Comparison of ENCODE assay signal across 9 cellular contexts in genomic region chr6:45930419-45931059, GRCh38.
A peak's percentile ranks its signal among the peaks of the same experiment; 100 is the strongest.
DNase-seq lines count a peak whose midpoint lies in the region; ATAC-seq, FAIRE-seq and TF ChIP-seq lines count a peak whose summit lies in the region.
"Had no signal": no experiment of that assay in that cellular context is flagged by ENCODE, and none has a peak within 500 bp of the region (broad histone marks: within the 10 kb centered on the region; RNA-seq: fewer than 3 reads in every experiment).

No MANE protein-coding gene starts in this region.

- ATAC-seq in GM21381 (IDR thresholded peaks at IDR 0.05; ENCODE audit: unreplicated experiment): no peak

- no peaks in the 10 kb centered on the region for H3K79me2 ChIP-seq in keratinocyte (ENCODE audit: control insufficient read depth, insufficient read depth, low read length)

- in situ Hi-C loops in T47D (cut with HindIII; ENCODE audit: low pct_unique_long_range_greater_than_20kb, low sequenced_read_pairs): no loop called here

- no peak overlapping the region for H2AFZ ChIP-seq in keratinocyte (ENCODE audit: control insufficient read depth, low read length)

- H3K9me3 ChIP-seq in keratinocyte (ENCODE audit: control insufficient read depth, low read depth, low read length): no peaks in the 10 kb centered on the region

- dilution Hi-C loops in keratinocyte (cut with MboI; ENCODE audit: extremely low pct_ligation_motif_present, low sequenced_read_pairs): no loop called here

- H3K27ac ChIP-seq in VCaP (no peak overlapping the region), keratinocyte (ENCODE audit: control insufficient read depth, insufficient read depth, low read length) (no peak overlapping the region)

- H3K4me1 ChIP-seq in keratinocyte (ENCODE audit: control insufficient read depth, extremely low read depth, insufficient read depth, low read length): no peaks in the 10 kb centered on the region

- TF ChIP-seq CTCF in VCaP (conservative IDR thresholded peaks at IDR 0.05) (peak; percentile 98), keratinocyte (optimal IDR thresholded peaks at IDR 0.05 in 1 of 3, IDR thresholded peaks at IDR 0.05 in 1 of 3, conservative IDR thresholded peaks at IDR 0.05 in 1 of 3; ENCODE audit: extremely low read depth in 1 of 3, insufficient read depth in 2 of 3, low read length in 3 of 3) (peak; percentile 94 to 99 (median 96))

- no peaks in the 10 kb centered on the region for H3K9me1 ChIP-seq in keratinocyte (ENCODE audit: control insufficient read depth, extremely low read depth, insufficient read depth, low read length)

- H4K20me1 ChIP-seq in keratinocyte (ENCODE audit: control insufficient read depth, extremely low read depth, insufficient read depth, low read length): no peaks in the 10 kb centered on the region

- no peaks in the 10 kb centered on the region for H3K36me3 ChIP-seq in keratinocyte (ENCODE audit: control insufficient read depth in 2 of 2, extremely low read depth in 1 of 2, insufficient read depth in 2 of 2, low read length in 2 of 2)

- no peak overlapping the region for H3K4me2 ChIP-seq in keratinocyte (ENCODE audit: control insufficient read depth, extremely low read depth, insufficient read depth, low read depth, low read length)

- H3K4me3 ChIP-seq in keratinocyte (ENCODE audit: control insufficient read depth in 2 of 3, extremely low read depth in 1 of 3, insufficient read depth in 2 of 3, low read depth in 1 of 3, low read length in 3 of 3): no peak overlapping the region

- no peaks in the 10 kb centered on the region for H3K27me3 ChIP-seq in keratinocyte (ENCODE audit: control insufficient read depth, extremely low read depth, insufficient read depth, low read length)

- peak; percentile 63 for FAIRE-seq in keratinocyte (lab: Jason Lieb, UNC)
- FAIRE-seq: A204.1 had no signal

- H3K9ac ChIP-seq in keratinocyte (ENCODE audit: control insufficient read depth, extremely low read depth, insufficient read depth, low read length): no peak overlapping the region

- peak; percentile 74 for DNase-seq in DMS 273 (lab: John Stamatoyannopoulos, UW; ENCODE audit: unreplicated experiment)
- no peak for DNase-seq in DMS 273 treated with DMSO at 0.1 percent for 48 hours (lab: John Stamatoyannopoulos, UW)
- peak; percentile 41 to 44 for DNase-seq in NCI-H1930 (lab: John Stamatoyannopoulos, UW)
- peak; percentile 60 to 72 for DNase-seq in T47D (ENCODE audit: low read depth in 1 of 2, low spot score in 1 of 2)
- DNase-seq in keratinocyte (ENCODE audit: low read depth, low spot score): no peak
- peak; percentile 65 for DNase-seq in stimulated activated CD4-positive, alpha-beta T cell treated with anti-CD3 and anti-CD28 coated beads, Interleukin-15, amount 100 ng/mL, for 24 hours

Comparison
In these comparisons a context has a peak if more than half of its experiments do, and no peak if none do; other contexts are left out.
1. DNase-seq: peak in DMS 273 (single experiment), NCI-H1930 (2 of 2), T47D (2 of 2) and stimulated activated CD4-positive, alpha-beta T cell treated with anti-CD3 and anti-CD28 coated beads, Interleukin-15, amount 100 ng/mL, for 24 hours (single experiment); none in DMS 273 treated with DMSO at 0.1 percent for 48 hours (single experiment) and keratinocyte (single experiment).